ENCODE assay signal across 8 cellular contexts in genomic region chr4:49154308-49154707, GRCh38.
DNase-seq lines count a peak whose midpoint lies in the region; ATAC-seq and TF ChIP-seq lines count a peak whose summit lies in the region.
"Not testable (repeated sequence)": the region's sequence is repeated elsewhere in the genome, so short reads cannot be mapped to it uniquely, and the experiment has no call there.

No MANE protein-coding gene starts in this region.

- H3K9me3 ChIP-seq in right cardiac atrium (ENCODE audit: control insufficient read depth, low read length): not testable (repeated sequence)

- not testable (repeated sequence) for H3K79me2 ChIP-seq in GM23338 (replicated peaks; ENCODE audit: insufficient read depth)

- peaks cover 95% of the 10 kb centered on the region for H3K9me3 Mint-ChIP-seq in GM23338
- peaks cover 59% of the 10 kb centered on the region for H3K9me3 Mint-ChIP-seq in activated T-cell treated with anti-CD3 and anti-CD28 coated beads, Interleukin-2, amount 50 U/mL, for 4 hours

- WGBS in right cardiac atrium: 63% methylated on average over 3 of the region's 3 CpGs

- DNase-seq in GM23338 (ENCODE audit: low spot score); activated T-cell treated with anti-CD3 and anti-CD28 coated beads, Interleukin-2, amount 50 U/mL, for 4 hours; right cardiac atrium; sciatic nerve (ENCODE audit: low spot score): not testable (repeated sequence)

- intact Hi-C loops in right cardiac atrium (cut with DNase I); sciatic nerve (cut with DNase I): not testable (repeated sequence)

- not testable (repeated sequence) for H3K9me2 ChIP-seq in GM23338 (ENCODE audit: insufficient read depth)

- not testable (repeated sequence) for H3K4me3 Mint-ChIP-seq in GM23338; activated T-cell treated with anti-CD3 and anti-CD28 coated beads, Interleukin-2, amount 50 U/mL, for 4 hours

- not testable (repeated sequence) for H3K4me2 ChIP-seq in GM23338

- peaks cover 60% of the 10 kb centered on the region for H3K27me3 Mint-ChIP-seq in GM23338 (ENCODE audit: insufficient read depth, low read depth, poor library complexity)
- not testable (repeated sequence) for H3K27me3 Mint-ChIP-seq in activated T-cell treated with anti-CD3 and anti-CD28 coated beads, Interleukin-2, amount 50 U/mL, for 4 hours (ENCODE audit: low read depth)

- not testable (repeated sequence) for TF ChIP-seq POLR2A in GM18505 (IDR thresholded peaks at IDR 0.05; ENCODE audit: borderline replicate concordance, extremely low read depth, insufficient read depth, insufficient read length)

- H3K27ac Mint-ChIP-seq in GM23338: not testable (repeated sequence)

- H3K4me1 ChIP-seq in GM23338 (ENCODE audit: insufficient read depth); right cardiac atrium (ENCODE audit: control insufficient read depth, insufficient read depth, low read length): not testable (repeated sequence)

- H3K27me3 ChIP-seq in GM23338 (ENCODE audit: insufficient read depth); right cardiac atrium (ENCODE audit: control insufficient read depth, insufficient read depth): not testable (repeated sequence)

- ATAC-seq in GM18505 (IDR thresholded peaks at IDR 0.05; ENCODE audit: unreplicated experiment) (peak; percentile 57), GM19438 (IDR thresholded peaks at IDR 0.05; ENCODE audit: low read depth, unreplicated experiment) (peak; percentile 64), GM23338 (peak; percentile 62), HG03045 (IDR thresholded peaks at IDR 0.05; ENCODE audit: unreplicated experiment) (peak; percentile 76), HG03520 (IDR thresholded peaks at IDR 0.05; ENCODE audit: unreplicated experiment) (peak; percentile 61), right cardiac atrium (peak; percentile 86 to 88), sciatic nerve (peak; percentile 87)
- ATAC-seq in activated T-cell treated with anti-CD3 and anti-CD28 coated beads, Interleukin-2, amount 50 U/mL, for 4 hours: peak; percentile 36 to 45

- not testable (repeated sequence) for H3K27ac ChIP-seq in GM23338 (ENCODE audit: low read depth); right cardiac atrium (ENCODE audit: low read length)

- peaks cover 91% of the 10 kb centered on the region for H3K36me3 Mint-ChIP-seq in GM23338 (ENCODE audit: low read depth)
- peaks cover 17% of the 10 kb centered on the region for H3K36me3 Mint-ChIP-seq in activated T-cell treated with anti-CD3 and anti-CD28 coated beads, Interleukin-2, amount 50 U/mL, for 4 hours (ENCODE audit: insufficient read depth)

- H3K4me3 ChIP-seq in GM23338: peak overlapping the region; percentile 28; the same call in 1 of the 2 replicates
- not testable (repeated sequence) for H3K4me3 ChIP-seq in right cardiac atrium (ENCODE audit: low read length)

- not testable (repeated sequence) for H4K20me1 ChIP-seq in GM23338 (replicated peaks; ENCODE audit: insufficient read depth)

- H3K36me3 ChIP-seq in GM23338 (ENCODE audit: insufficient read depth): peaks cover 23% of the 10 kb centered on the region; the same call in 1 of the 2 replicates

- H3K4me1 Mint-ChIP-seq in GM23338; activated T-cell treated with anti-CD3 and anti-CD28 coated beads, Interleukin-2, amount 50 U/mL, for 4 hours (ENCODE audit: low read depth): not testable (repeated sequence)

- not testable (repeated sequence) for H2AFZ ChIP-seq in GM23338

- TF ChIP-seq CTCF in GM23338 (conservative IDR thresholded peaks at IDR 0.05; ENCODE audit: low read depth in 2 of 2): not testable (repeated sequence)

- not testable (repeated sequence) for H3F3A ChIP-seq in GM23338 (replicated peaks; ENCODE audit: low read depth)
